ENCODE assay signal across 8 cellular contexts in the genomic region with DNA sequence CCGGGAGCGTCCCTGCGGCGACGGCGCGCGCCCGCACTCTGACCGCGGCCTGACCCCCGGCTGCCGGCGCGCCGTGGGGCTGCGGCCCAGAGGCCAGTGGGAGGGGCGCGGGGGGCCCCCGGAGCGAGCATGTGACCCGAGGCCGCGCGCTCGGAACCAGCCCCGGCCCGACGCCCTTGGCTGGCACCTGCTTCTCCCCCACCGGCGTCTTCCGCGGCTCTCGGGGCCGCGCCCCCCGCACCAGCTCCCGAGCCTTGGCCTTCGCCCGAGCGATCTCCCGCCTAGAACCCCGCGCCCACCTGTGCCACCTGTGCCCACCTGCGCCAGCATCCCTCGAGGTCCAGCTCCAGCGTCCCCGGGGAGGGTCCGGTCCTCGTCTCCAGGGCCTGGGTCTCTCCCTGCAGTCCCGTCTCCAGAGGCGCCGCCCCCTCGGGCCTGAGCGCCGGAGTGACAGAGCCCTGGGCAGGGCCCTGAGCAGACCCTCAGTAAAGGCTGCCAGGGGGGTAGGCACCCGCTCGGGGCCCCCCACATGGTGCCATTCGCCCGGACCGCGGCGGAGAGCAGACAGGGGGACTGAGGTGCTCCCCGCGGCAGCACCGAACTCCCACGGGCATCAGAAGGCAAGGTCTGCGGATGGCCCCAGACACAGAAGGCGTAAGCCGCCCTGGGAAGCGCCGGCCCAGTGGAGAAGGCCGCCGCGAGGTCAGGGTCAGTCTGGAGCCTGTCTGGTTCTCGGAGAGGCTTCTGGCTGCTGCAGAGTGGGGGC. TPM values are rescaled to one million over a fixed set of nuclear protein-coding genes. Genes with fewer than 3 reads are reported as not detected.
DNase-seq lines count a peak whose midpoint lies in the region; ATAC-seq and TF ChIP-seq lines count a peak whose summit lies in the region.

No MANE protein-coding gene starts in this region.

- TF ChIP-seq CTCF in liver (IDR thresholded peaks at IDR 0.05; ENCODE audit: low read depth, low read length, missing input control) (no peak), suprapubic skin (IDR thresholded peaks at IDR 0.05) (no peak)

- H3K27me3 ChIP-seq in liver (ENCODE audit: control insufficient read depth in 4 of 4, insufficient read depth in 4 of 4, low read length in 3 of 4) (no peaks in the 10 kb centered on the region), suprapubic skin (no peaks in the 10 kb centered on the region)

- H3K4me1 ChIP-seq in ES-I3 (ENCODE audit: insufficient read depth, low read length) (peaks cover 6% of the 10 kb centered on the region; the same call in 1 of the 2 replicates), liver (ENCODE audit: control insufficient read depth in 4 of 4, insufficient read depth in 4 of 4, low read length in 3 of 4) (peaks cover 7 to 21% (median 13%) of the 10 kb centered on the region in 4 donors), suprapubic skin (peaks cover 31% of the 10 kb centered on the region)

- H3K9me3 ChIP-seq in ES-I3 (ENCODE audit: control insufficient read depth, insufficient read depth, low read length) (no peaks in the 10 kb centered on the region), liver (ENCODE audit: control insufficient read depth in 4 of 4, low read length in 3 of 4) (no peaks in the 10 kb centered on the region), suprapubic skin (no peaks in the 10 kb centered on the region)

- peak; percentile 29 for ATAC-seq in GM21576 (IDR thresholded peaks at IDR 0.05; ENCODE audit: unreplicated experiment)

- DNase-seq in NCI-H1105 (lab: John Stamatoyannopoulos, UW) (peak; percentile 55), cerebellum (ENCODE audit: low spot score) (peak; percentile 49), suprapubic skin (ENCODE audit: low spot score in 2 of 2) (peak; percentile 78 to 79), pons (ENCODE audit: low spot score) (no peak), NCI-H1436 treated with DMSO at 0.1 percent for 48 hours (lab: John Stamatoyannopoulos, UW) (no peak)

- H3K4me3 ChIP-seq in liver (ENCODE audit: low read depth in 1 of 3, low read length in 3 of 3) (peak overlapping the region; percentile 52 to 99 (median 63)), suprapubic skin (peak overlapping the region; percentile 91)

- peak overlapping the region; percentile 71 to 78 for H3K27ac ChIP-seq in liver (ENCODE audit: low read depth in 1 of 2, low read length in 2 of 2)
- H3K27ac ChIP-seq in suprapubic skin, result peak overlapping the region; percentile 90

- TF ChIP-seq POLR2A in suprapubic skin (IDR thresholded peaks at IDR 0.05), result no peak

- TF ChIP-seq EP300 in suprapubic skin (IDR thresholded peaks at IDR 0.05), result no peak

- H3K36me3 ChIP-seq in ES-I3 (ENCODE audit: insufficient read depth, low read length), result no peaks in the 10 kb centered on the region
- H3K36me3 ChIP-seq in liver (ENCODE audit: control insufficient read depth in 4 of 4, insufficient read depth in 3 of 4, low read depth in 1 of 4, low read length in 3 of 4), result no peaks in the 10 kb centered on the region
- H3K36me3 ChIP-seq in suprapubic skin, result no peaks in the 10 kb centered on the region

- peak overlapping the region; percentile 85 for H3K9ac ChIP-seq in ES-I3 (ENCODE audit: low read depth, low read length)
- H3K9ac ChIP-seq in liver (ENCODE audit: low read depth in 1 of 2, low read length in 2 of 2), result peak overlapping the region in 1 of 2 donors; percentile 71

- no peak for TF ChIP-seq RAD21 in liver (IDR thresholded peaks at IDR 0.05)

- WGBS in liver, result 5% methylated on average over 76 of the region's 76 CpGs
- WGBS in suprapubic skin, result 6% methylated on average over 9 of the region's 76 CpGs

TF ChIP-seq in liver, 16 proteins besides CTCF, POLR2A, EP300 and RAD21:
- TF ChIP-seq NR2F2 (IDR thresholded peaks at IDR 0.05) (peak; percentile 48), RXRA (IDR thresholded peaks at IDR 0.05) (peak in 1 of 2 donors; percentile 17), HNF4G (IDR thresholded peaks at IDR 0.05) (no peak)

RNA-seq across cellular contexts. Expression of a gene that starts 0.8 kb away (rescaled TPM):
- 15.6 TPM for total RNA-seq in cerebellum
- 10 to 100 TPM in 1 of 2 donors, 1 to 10 TPM in 1; 3.2 to 15.1 TPM for total RNA-seq in liver
- polyA plus RNA-seq in liver, result 1 to 10 TPM; 4.1 to 6.1 TPM
- 10 to 100 TPM; 21.7 to 51.6 (median 36.4) TPM for total RNA-seq in suprapubic skin

Comparison
In these comparisons a context has a peak if more than half of its experiments do, and no peak if none do; other contexts are left out.
1. DNase-seq: peak in NCI-H1105 (single experiment), cerebellum (single experiment) and suprapubic skin (2 of 2); none in pons (single experiment) and NCI-H1436 treated with DMSO at 0.1 percent for 48 hours (single experiment).